In the genomic region with DNA sequence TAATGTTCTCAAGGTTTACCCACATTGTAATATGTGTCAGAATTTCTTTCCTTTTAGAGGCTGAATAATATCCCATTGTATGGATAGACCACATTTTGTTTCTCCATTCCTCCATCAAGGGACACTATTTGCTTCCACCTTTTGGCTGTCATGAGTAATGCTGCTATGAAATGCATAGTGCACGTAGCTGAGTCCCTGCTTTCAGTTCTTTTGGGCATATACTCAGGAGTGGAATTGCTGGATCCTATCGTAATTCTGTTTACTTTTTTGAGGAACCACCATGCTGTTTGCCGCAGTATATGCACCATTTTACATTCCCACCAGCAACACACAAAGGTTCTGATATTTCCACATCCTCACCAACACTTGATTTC, we compare ENCODE assay signal across 15 cellular contexts. TPM values are rescaled to one million over a fixed set of nuclear protein-coding genes. Genes with fewer than 3 reads are reported as not detected.
DNase-seq lines count a peak whose midpoint lies in the region; ATAC-seq, FAIRE-seq and TF ChIP-seq lines count a peak whose summit lies in the region.
"Had no signal": no experiment of that assay in that cellular context is flagged by ENCODE, and none has a peak within 500 bp of the region (broad histone marks: within the 10 kb centered on the region; RNA-seq: fewer than 3 reads in every experiment).

No MANE protein-coding gene starts in this region.

- H4K8ac ChIP-seq in mesendoderm (ENCODE audit: low read depth, low read length) = no peak overlapping the region

- H2BK15ac ChIP-seq in mesendoderm (replicated peaks; ENCODE audit: low read depth) = no peak overlapping the region

- DNase-seq in LHCN-M2 (ENCODE audit: low read depth) = peak; percentile 22
- DNase-seq in GM12878 (ENCODE audit: low read depth, low spot score) = no peak
- DNase-seq in hepatocyte (ENCODE audit: low spot score) = no peak
- DNase-seq in stimulated activated CD4-positive, alpha-beta T cell treated with anti-CD3 and anti-CD28 coated beads, Interleukin-1b, Interleukin-23, amount 100 ng/mL, for 48 hours = no peak
- no peak for DNase-seq in mesendoderm
- DNase-seq in HK-2 (ENCODE audit: unreplicated experiment) = no peak
- DNase-seq: activated T-cell treated with anti-CD3 and anti-CD28 coated beads, Interleukin-2, amount 50 U/mL, for 48 hours; erythroblast; SIG-M5; T1000 had no signal

- no peaks in the 10 kb centered on the region for H3K79me1 ChIP-seq in mesendoderm (ENCODE audit: low read length)

- no peak overlapping the region for H2AK5ac ChIP-seq in mesendoderm (ENCODE audit: low read length)

- H3K4me1 ChIP-seq in DOHH2 (ENCODE audit: control insufficient read depth, low read length) (peaks cover 29% of the 10 kb centered on the region), GM12878 (ENCODE audit: control insufficient read depth, insufficient read depth, low read length) (no peaks in the 10 kb centered on the region), hepatocyte (ENCODE audit: insufficient read depth) (no peaks in the 10 kb centered on the region), mesendoderm (ENCODE audit: control insufficient read depth, low read depth, low read length) (no peaks in the 10 kb centered on the region)

- no peak overlapping the region for H3K23ac ChIP-seq in mesendoderm (ENCODE audit: low read length)

- in situ Hi-C loops in GM12878 (cut with MboI) = no loop called here

- H2AFZ ChIP-seq in GM12878 (ENCODE audit: control insufficient read depth, low read depth, low read length) (no peak overlapping the region), hepatocyte (no peak overlapping the region)
- H2AFZ ChIP-seq: parathyroid adenoma had no signal

- H3K9me3 ChIP-seq in DOHH2 (ENCODE audit: control insufficient read depth, insufficient read depth, low read length) = no peaks in the 10 kb centered on the region
- no peaks in the 10 kb centered on the region for H3K9me3 ChIP-seq in GM12878 (replicated peaks; ENCODE audit: control insufficient read depth, insufficient read depth, low read length)
- H3K9me3 ChIP-seq in hepatocyte (ENCODE audit: low read depth) = no peaks in the 10 kb centered on the region

- no peak overlapping the region for H3K18ac ChIP-seq in mesendoderm (ENCODE audit: low read length)

- intact Hi-C loops in GM12878 (cut with micrococcal nuclease; ENCODE audit: unreplicated experiment) = no loop called here

- no peaks in the 10 kb centered on the region for H3K79me2 ChIP-seq in DOHH2 (ENCODE audit: control insufficient read depth, low read length)
- no peaks in the 10 kb centered on the region for H3K79me2 ChIP-seq in GM12878 (ENCODE audit: control insufficient read depth, insufficient read depth, low read length)
- no peaks in the 10 kb centered on the region for H3K79me2 ChIP-seq in hepatocyte
- no peaks in the 10 kb centered on the region for H3K79me2 ChIP-seq in mesendoderm (ENCODE audit: control insufficient read depth, insufficient read depth, low read length)
- H3K79me2 ChIP-seq: parathyroid adenoma had no signal

- no peak overlapping the region for H2BK5ac ChIP-seq in mesendoderm (ENCODE audit: low read length)

- no peak for TF ChIP-seq EP300 in GM12878 (IDR thresholded peaks at IDR 0.05; ENCODE audit: borderline replicate concordance in 1 of 2, control insufficient read depth in 1 of 2, low read depth in 2 of 2, low read length in 2 of 2)

- FAIRE-seq in GM12878 (lab: Jason Lieb, UNC) = no peak
- FAIRE-seq: HTR-8/SVneo had no signal

- H3K9me2 ChIP-seq in DOHH2 (replicated peaks; ENCODE audit: control insufficient read depth, low read length) (no peaks in the 10 kb centered on the region), hepatocyte (replicated peaks; ENCODE audit: insufficient read depth) (no peaks in the 10 kb centered on the region)

- POLR2A ChIA-PET in GM12878 (lab: Charles Lee) = no interaction called here

- H3K36me3 ChIP-seq in DOHH2 (ENCODE audit: control insufficient read depth, low read length) (peaks cover 68% of the 10 kb centered on the region), GM12878 (ENCODE audit: control insufficient read depth in 2 of 2, insufficient read depth in 2 of 2, low read length in 1 of 2) (peaks cover 0 to 2% of the 10 kb centered on the region in 2 experiments; a peak in 2 of 4 replicates), hepatocyte (replicated peaks; ENCODE audit: insufficient read depth, low read depth) (no peaks in the 10 kb centered on the region), mesendoderm (ENCODE audit: control insufficient read depth, insufficient read depth, low read length) (no peaks in the 10 kb centered on the region)

- TF ChIP-seq CTCF in DOHH2 (IDR thresholded peaks at IDR 0.05; ENCODE audit: low read depth, low read length, poor library complexity, severe bottlenecking) (peak; percentile 19), GM12878 (IDR thresholded peaks at IDR 0.05 in 2 of 3, conservative IDR thresholded peaks at IDR 0.05 in 1 of 3; ENCODE audit: control insufficient read depth in 2 of 3, extremely low read depth in 1 of 3, insufficient read depth in 1 of 3, low read depth in 3 of 3, low read length in 3 of 3) (peak in 1 of 3 experiments; percentile 27; a peak in 1 of 6 replicates), hepatocyte (IDR thresholded peaks at IDR 0.05; ENCODE audit: poor library complexity) (peak; percentile 12)

- RAD21 ChIA-PET in GM12878 (lab: Charles Lee; ENCODE audit: unreplicated experiment) = no interaction called here

- SMC1A ChIA-PET in GM12878 (lab: Charles Lee; ENCODE audit: uncharacterized antibody, unreplicated experiment) = no interaction called here

- no peak overlapping the region for H3K56ac ChIP-seq in mesendoderm (ENCODE audit: low read length)

- TF ChIP-seq RAD21 in GM12878 (IDR thresholded peaks at IDR 0.05; ENCODE audit: insufficient read depth, low read depth, low read length) = peak; percentile 31; the same call in 1 of the 2 replicates

- WGBS in GM12878 (ENCODE audit: insufficient coverage, insufficient replicate concordance, low lambda C conversion rate, missing lambda C conversion rate) = 63% methylated on average over 3 of the region's 3 CpGs
- WGBS in hepatocyte (ENCODE audit: low lambda C conversion rate, missing lambda C conversion rate) = 82% methylated on average over 3 of the region's 3 CpGs
- no CpG with 5 or more reads among the region's 3 CpGs for WGBS in mesendoderm (ENCODE audit: extremely low coverage, insufficient coverage, low lambda C conversion rate)

- H3F3A ChIP-seq in DOHH2 (ENCODE audit: control insufficient read depth, insufficient read depth) = no peaks in the 10 kb centered on the region

- no peak overlapping the region for H2BK120ac ChIP-seq in mesendoderm (ENCODE audit: low read depth, low read length)

- ATAC-seq in GM12878 = no peak
- ATAC-seq: left lobe of liver had no signal

- no peak overlapping the region for H4K5ac ChIP-seq in mesendoderm (ENCODE audit: low read length)

- H3K4me2 ChIP-seq in DOHH2 (ENCODE audit: low read length) = no peak overlapping the region
- H3K4me2 ChIP-seq in GM12878 (ENCODE audit: control insufficient read depth, insufficient read depth) = no peak overlapping the region
- H3K4me2 ChIP-seq in hepatocyte = no peak overlapping the region
- H3K4me2 ChIP-seq in mesendoderm (ENCODE audit: low read length) = no peak overlapping the region

- no peak overlapping the region for H3K9ac ChIP-seq in GM12878 (ENCODE audit: control insufficient read depth, insufficient read depth, low read length)
- no peak overlapping the region for H3K9ac ChIP-seq in mesendoderm (ENCODE audit: low read length)
- H3K9ac ChIP-seq: parathyroid adenoma had no signal

- H3K4me3 ChIP-seq in DOHH2 (ENCODE audit: low read length) (no peak overlapping the region), GM12878 (no peak overlapping the region), hepatocyte (no peak overlapping the region), mesendoderm (ENCODE audit: low read length) (no peak overlapping the region)

- H4K20me1 ChIP-seq in DOHH2 (ENCODE audit: control insufficient read depth, insufficient read depth, low read depth, low read length) (no peaks in the 10 kb centered on the region; the same call in 1 of the 2 replicates), GM12878 (ENCODE audit: control insufficient read depth, insufficient read depth) (no peaks in the 10 kb centered on the region), hepatocyte (ENCODE audit: insufficient read depth, poor library complexity, severe bottlenecking) (no peaks in the 10 kb centered on the region)

- TF ChIP-seq POLR2A in GM12878 (IDR thresholded peaks at IDR 0.05; ENCODE audit: low read depth, low read length) = no peak

- CTCF ChIA-PET in GM12878 (lab: Yijun Ruan, JAX) = interaction anchor here (7.6 kb wide), 1 partner anchor 81 kb away, joined by 74 read pairs; no protein-coding TSS in a partner anchor

- H3K27me3 ChIP-seq in DOHH2 (ENCODE audit: control insufficient read depth, low read length) = no peaks in the 10 kb centered on the region
- no peaks in the 10 kb centered on the region for H3K27me3 ChIP-seq in GM12878 (replicated peaks in 1 of 2; ENCODE audit: control insufficient read depth in 2 of 2, insufficient read depth in 2 of 2, low read length in 1 of 2)
- no peaks in the 10 kb centered on the region for H3K27me3 ChIP-seq in hepatocyte
- H3K27me3 ChIP-seq in mesendoderm (ENCODE audit: insufficient read depth, low read length, poor library complexity) = no peaks in the 10 kb centered on the region

- H3K4ac ChIP-seq in mesendoderm (ENCODE audit: low read depth, low read length) = no peak overlapping the region

- no TSS peak for BruUV-seq in GM12878 (replicated peaks; lab: Mats Ljungman, UMichigan)

- H3K27ac ChIP-seq in DOHH2 (ENCODE audit: low read depth, low read length) (no peak overlapping the region), GM12878 (ENCODE audit: control insufficient read depth, insufficient read depth) (no peak overlapping the region), hepatocyte (no peak overlapping the region), mesendoderm (ENCODE audit: low read depth, low read length) (no peak overlapping the region)
- H3K27ac ChIP-seq: parathyroid adenoma had no signal

RNA-seq across cellular contexts. Expression of gene PRF1, which starts 60.0 kb away (rescaled TPM):
- total RNA-seq in LHCN-M2 (2014; rRNA removed) = not detected in 2 replicates
- polyA plus RNA-seq in LHCN-M2 (2012) = not detected
- total RNA-seq in GM12878 (2013; cell fraction: nucleolus; rRNA removed) = 13.7 and 18.8 TPM in 2 replicates
- total RNA-seq in GM12878 (2014; rRNA removed) = 1.1 and 1.9 TPM in 2 replicates
- 1.1 and 1.4 TPM in 2 replicates for total RNA-seq in GM12878 (2014; rRNA removed; fragmentation: Illumina TruSeq; extraction: Trizol)
- 1.5 and 1.8 TPM in 2 replicates for total RNA-seq in GM12878 (2021)
- polyA plus RNA-seq in GM12878 (2011; ENCODE audit: low read depth) = 1.3 TPM
- 5.5 and 15.7 TPM in 2 replicates for polyA plus RNA-seq in GM12878 (2011; rRNA removed)
- polyA plus RNA-seq in GM12878 (2011; cell fraction: cytosol; rRNA removed) = 22.9 and 31.0 TPM in 2 replicates
- polyA plus RNA-seq in GM12878 (2011; cell fraction: nucleus; rRNA removed) = 9.8 and 13.4 TPM in 2 replicates
- 1.2 and 1.3 TPM in 2 replicates for polyA plus RNA-seq in GM12878 (2012)
- 0.84 and 2.6 TPM in 2 replicates for polyA plus RNA-seq in GM12878 (2014; fragmentation: Illumina TruSeq; extraction: Trizol)
- polyA plus RNA-seq in GM12878 (2014; fragmentation: Nextera tagmentation; extraction: Ambion mirVana) = 1 to 10 TPM; 1.7 to 1.9 TPM
- 0.97 and 1.3 TPM in 2 replicates for polyA plus RNA-seq in GM12878 (2014; rRNA removed)
- polyA plus RNA-seq in GM12878 (2016; fragmentation: Nextera tagmentation; extraction: Ambion mirVana) = under 1 TPM; 0.88 to 1.00 TPM
- polyA minus RNA-seq in GM12878 (2011; rRNA and poly(A)+ RNA removed) = 24.3 and 26.7 TPM in 2 replicates
- polyA minus RNA-seq in GM12878 (2011; cell fraction: cytosol; rRNA and poly(A)+ RNA removed) = 9.3 and 10.8 TPM in 2 replicates
- 5.0 and 7.0 TPM in 2 replicates for polyA minus RNA-seq in GM12878 (2011; cell fraction: nucleus; rRNA and poly(A)+ RNA removed)
- not detected in 2 replicates for total RNA-seq in hepatocyte
- 0.39 TPM in 1 of 2 replicates, not detected in the other for polyA plus RNA-seq in hepatocyte
- 0.10 TPM for polyA plus RNA-seq in mesendoderm (2013, experiment 1 of 2)
- 0.08 TPM for polyA plus RNA-seq in mesendoderm (2013, experiment 2 of 2)
- total RNA-seq: cerebellum had no signal
